14 cellular contexts compared by ENCODE assay signal in the genomic region with DNA sequence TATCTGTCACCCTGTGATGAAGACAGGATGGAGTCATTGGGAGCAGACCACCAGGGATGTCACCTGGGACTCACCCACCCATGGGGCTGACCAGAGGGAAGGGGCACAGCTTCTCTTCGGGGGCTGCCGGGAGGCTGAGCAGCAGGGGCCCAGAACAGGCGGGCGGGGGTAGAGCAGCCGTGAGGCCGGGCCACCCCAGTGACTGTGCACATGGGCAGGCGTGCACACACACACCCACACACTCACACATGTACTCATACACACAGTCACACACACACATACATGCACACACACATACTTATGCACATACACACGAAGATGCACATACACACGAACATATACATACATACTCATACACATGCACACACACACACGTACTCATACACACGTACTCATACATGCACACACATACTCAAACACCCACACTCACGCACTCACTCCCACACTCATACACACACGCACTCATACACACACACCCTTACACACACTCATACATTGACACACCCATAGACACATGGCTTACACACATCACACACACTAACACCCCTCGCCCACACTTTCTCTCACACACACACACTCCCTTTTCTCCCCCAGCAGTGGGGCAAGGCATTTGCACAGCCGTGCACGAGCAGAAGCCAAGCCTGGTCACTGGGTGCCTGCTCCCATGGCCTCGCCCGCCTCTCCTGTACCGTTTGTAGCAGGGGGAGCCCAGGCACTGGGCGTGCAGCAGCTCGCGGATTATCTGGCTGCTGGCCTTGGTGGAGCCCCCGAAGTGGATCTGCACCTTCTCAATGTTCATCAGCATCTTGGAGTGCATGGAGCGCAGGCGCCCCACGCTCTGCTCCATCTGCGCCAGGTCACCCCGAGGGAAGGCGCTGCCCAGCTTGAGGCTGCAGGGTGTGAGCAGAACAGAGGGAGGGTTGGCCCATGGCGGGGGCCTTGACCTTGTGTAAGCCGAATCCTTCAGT. TPM values are rescaled to one million over a fixed set of nuclear protein-coding genes. Genes with fewer than 3 reads are reported as not detected.
DNase-seq lines count a peak whose midpoint lies in the region; ATAC-seq, FAIRE-seq and TF ChIP-seq lines count a peak whose summit lies in the region.
"Had no signal": no experiment of that assay in that cellular context is flagged by ENCODE, and none has a peak within 500 bp of the region (broad histone marks: within the 10 kb centered on the region; RNA-seq: fewer than 3 reads in every experiment).

No MANE protein-coding gene starts in this region.

- H3K9me1 ChIP-seq in K562 (ENCODE audit: control insufficient read depth, insufficient read depth, low read length): no peaks in the 10 kb centered on the region

- H3K36me3 ChIP-seq in PC-3 (ENCODE audit: low read depth, low read length) (no peaks in the 10 kb centered on the region), K562 (ENCODE audit: control insufficient read depth, insufficient read depth, low read length) (no peaks in the 10 kb centered on the region)
- H3K36me3 ChIP-seq: prostate gland had no signal

- intact Hi-C loops in PC-3 (cut with micrococcal nuclease): loop anchor here (10.0 kb wide), 1 partner anchor 373 kb away; the partner anchor contains the start of gene MRPL38
- intact Hi-C loops in K562 (cut with micrococcal nuclease): loop anchor here (5.0 kb wide), 1 partner anchor 260 kb away; no protein-coding TSS in a partner anchor

- BruUV-seq in PC-3 (replicated peaks; lab: Mats Ljungman, UMichigan): no TSS peak
- BruUV-seq in K562 (replicated peaks; lab: Mats Ljungman, UMichigan): no TSS peak

- peak overlapping the region; percentile 3; the same call in 1 of the 2 replicates for H3K9ac ChIP-seq in PC-3 (ENCODE audit: low read length)
- H3K9ac ChIP-seq in K562 (ENCODE audit: insufficient read depth in 1 of 2, low read depth in 2 of 2, low read length in 2 of 2): peak overlapping the region in 1 of 2 experiments; percentile 83; a peak in 2 of 4 replicates

- H3K27me3 ChIP-seq in PC-3 (ENCODE audit: low read length) (no peaks in the 10 kb centered on the region), K562 (ENCODE audit: control insufficient read depth in 2 of 2, insufficient read depth in 2 of 2, low read length in 2 of 2) (no peaks in the 10 kb centered on the region)

- no peaks in the 10 kb centered on the region for H3K9me3 ChIP-seq in PC-3 (ENCODE audit: low read length)
- H3K9me3 ChIP-seq in K562 (replicated peaks; ENCODE audit: control insufficient read depth, insufficient read depth, low read depth, low read length): no peaks in the 10 kb centered on the region
- H3K9me3 ChIP-seq: prostate gland had no signal

- peak; percentile 29 for DNase-seq in activated naive CD4-positive, alpha-beta T cell treated with anti-CD3 and anti-CD28 coated beads, Interleukin-2, amount 10 ng/mL, durations not matched to agents 7 days and 5 days
- no peak for DNase-seq in activated naive CD4-positive, alpha-beta T cell treated with Interleukin-2 at 50 U/mL for 16 hours
- DNase-seq in PC-3 (no peak), K562 (ENCODE audit: extremely low read depth in 1 of 4, low spot score in 3 of 4) (no peak)
- peak in 1 of 2 donors; percentile 52 for DNase-seq in stimulated activated effector memory CD8-positive, alpha-beta T cell treated with anti-CD3 and anti-CD28 coated beads, Interleukin-12 subunit alpha, Interleukin-12 subunit beta, amount 100 ng/mL, for 72 hours (ENCODE audit: low spot score in 2 of 2)
- no peak for DNase-seq in effector memory CD8-positive, alpha-beta T cell
- DNase-seq: DMS53, kidney glomerular epithelial cell, NCI-H1092 treated with DMSO at 0.1 percent for 48 hours had no signal

- no peak for TF ChIP-seq RAD21 in K562 (CRISPR knock-in tag; conservative IDR thresholded peaks at IDR 0.05 in 1 of 2, IDR thresholded peaks at IDR 0.05 in 1 of 2)

- no peaks in the 10 kb centered on the region for H3K9me2 ChIP-seq in PC-3 (replicated peaks; ENCODE audit: low read length)

- H3K9me3 Mint-ChIP-seq in activated naive CD4-positive, alpha-beta T cell treated with anti-CD3 and anti-CD28 coated beads, Interleukin-2, amount 10 ng/mL, durations not matched to agents 7 days and 5 days: no peaks in the 10 kb centered on the region
- no peaks in the 10 kb centered on the region for H3K9me3 Mint-ChIP-seq in stimulated activated effector memory CD8-positive, alpha-beta T cell treated with anti-CD3 and anti-CD28 coated beads, Interleukin-12 subunit alpha, Interleukin-12 subunit beta, amount 100 ng/mL, for 72 hours
- no peaks in the 10 kb centered on the region for H3K9me3 Mint-ChIP-seq in effector memory CD8-positive, alpha-beta T cell

- H4K20me1 ChIP-seq in PC-3 (ENCODE audit: low read length) (no peaks in the 10 kb centered on the region), K562 (replicated peaks; ENCODE audit: control insufficient read depth, insufficient read depth, low read length) (no peaks in the 10 kb centered on the region)

- peaks cover 13% of the 10 kb centered on the region for H3K4me1 ChIP-seq in PC-3 (ENCODE audit: insufficient read depth, low read length)
- peaks cover 12 to 89% of the 10 kb centered on the region in 2 experiments; a peak in 4 of 5 replicates for H3K4me1 ChIP-seq in K562 (replicated peaks in 1 of 2; ENCODE audit: control insufficient read depth in 2 of 2, insufficient read depth in 2 of 2, low read length in 2 of 2)

- no peaks in the 10 kb centered on the region for H3K36me3 Mint-ChIP-seq in activated naive CD4-positive, alpha-beta T cell treated with anti-CD3 and anti-CD28 coated beads, Interleukin-2, amount 10 ng/mL, durations not matched to agents 7 days and 5 days
- H3K36me3 Mint-ChIP-seq in stimulated activated effector memory CD8-positive, alpha-beta T cell treated with anti-CD3 and anti-CD28 coated beads, Interleukin-12 subunit alpha, Interleukin-12 subunit beta, amount 100 ng/mL, for 72 hours: peaks cover 38% of the 10 kb centered on the region
- H3K36me3 Mint-ChIP-seq in effector memory CD8-positive, alpha-beta T cell (ENCODE audit: insufficient read depth): peaks cover 27% of the 10 kb centered on the region

- TF ChIP-seq CTCF in PC-3 (conservative IDR thresholded peaks at IDR 0.05; ENCODE audit: low read depth, low read length): no peak
- TF ChIP-seq CTCF in K562 (IDR thresholded peaks at IDR 0.05 in 2 of 3, conservative IDR thresholded peaks at IDR 0.05 in 1 of 3; ENCODE audit: insufficient read depth in 2 of 3, low read depth in 1 of 3, low read length in 3 of 3): no peak

- H3K27me3 Mint-ChIP-seq in activated naive CD4-positive, alpha-beta T cell treated with anti-CD3 and anti-CD28 coated beads, Interleukin-2, amount 10 ng/mL, durations not matched to agents 7 days and 5 days: peaks cover 1% of the 10 kb centered on the region
- no peaks in the 10 kb centered on the region for H3K27me3 Mint-ChIP-seq in effector memory CD8-positive, alpha-beta T cell

- no peaks in the 10 kb centered on the region for H3K79me2 ChIP-seq in PC-3 (ENCODE audit: low read length)
- H3K79me2 ChIP-seq in K562 (ENCODE audit: control insufficient read depth, insufficient read depth, low read length): no peaks in the 10 kb centered on the region

- H3K4me3 Mint-ChIP-seq in activated naive CD4-positive, alpha-beta T cell treated with anti-CD3 and anti-CD28 coated beads, Interleukin-2, amount 10 ng/mL, durations not matched to agents 7 days and 5 days: no peak overlapping the region
- no peak overlapping the region for H3K4me3 Mint-ChIP-seq in stimulated activated effector memory CD8-positive, alpha-beta T cell treated with anti-CD3 and anti-CD28 coated beads, Interleukin-12 subunit alpha, Interleukin-12 subunit beta, amount 100 ng/mL, for 72 hours
- H3K4me3 Mint-ChIP-seq in effector memory CD8-positive, alpha-beta T cell: no peak overlapping the region

- in situ Hi-C loops in K562 (cut with MboI): no loop called here

- H3K4me3 ChIP-seq in PC-3 (ENCODE audit: low read length) (no peak overlapping the region), K562 (no peak overlapping the region)
- H3K4me3 ChIP-seq: prostate gland had no signal

- peak overlapping the region; percentile 40; the same call in 1 of the 2 replicates for H2AFZ ChIP-seq in PC-3 (ENCODE audit: low read length)
- no peak overlapping the region for H2AFZ ChIP-seq in K562 (ENCODE audit: low read depth, low read length)

- ATAC-seq in PC-3: no peak
- no peak for ATAC-seq in K562
- ATAC-seq in stimulated activated effector memory CD8-positive, alpha-beta T cell treated with anti-CD3 and anti-CD28 coated beads, Interleukin-12 subunit alpha, Interleukin-12 subunit beta, amount 100 ng/mL, for 72 hours: no peak
- no peak for ATAC-seq in HG02763 (IDR thresholded peaks at IDR 0.05; ENCODE audit: unreplicated experiment)
- ATAC-seq in GM19397 (IDR thresholded peaks at IDR 0.05; ENCODE audit: unreplicated experiment): no peak
- ATAC-seq in effector memory CD8-positive, alpha-beta T cell (replicated peaks): no peak
- ATAC-seq: activated CD4-positive, CD25-positive, alpha-beta regulatory T cell treated with anti-CD3 and anti-CD28 coated beads, Interleukin-2, amount 50 U/mL, for 24 hours had no signal

- 89% methylated on average over 23 of the region's 31 CpGs for WGBS in K562 (ENCODE audit: insufficient coverage, low coverage, missing lambda C conversion rate)

- POLR2A ChIA-PET in PC-3 (lab: Charles Lee; ENCODE audit: unreplicated experiment): no interaction called here
- POLR2A ChIA-PET in K562 (lab: Yijun Ruan, JAX): interaction anchor here (0.5 to 7.3 kb wide), 6 partner anchors 6 to 159 kb away, joined by 3 to 91 read pairs (median 4); no protein-coding TSS in a partner anchor

- peak; percentile 35 for FAIRE-seq in K562 (lab: Jason Lieb, UNC)

- TF ChIP-seq EP300 in K562 (IDR thresholded peaks at IDR 0.05; ENCODE audit: low read length): no peak

- peak overlapping the region; percentile 61 for H3K27ac ChIP-seq in PC-3 (ENCODE audit: low read length)
- peak overlapping the region; percentile 56; the same call in 2 of the 3 replicates for H3K27ac ChIP-seq in K562 (ENCODE audit: extremely low read depth, low read depth, low read length)
- H3K27ac ChIP-seq: epithelial cell of prostate, prostate gland had no signal

- CTCF ChIA-PET in activated naive CD4-positive, alpha-beta T cell treated with anti-CD3 and anti-CD28 coated beads, Interleukin-2, amount 10 ng/mL, durations not matched to agents 7 days and 5 days (lab: Charles Lee): interaction anchor here (1.1 to 7.6 kb wide), 10 partner anchors 11 to 264 kb away, joined by 3 to 215 read pairs (median 10); partner anchors contain the start of gene EXOC7
- CTCF ChIA-PET in PC-3 (lab: Charles Lee): no interaction called here
- CTCF ChIA-PET in K562 (lab: Yijun Ruan, JAX; ENCODE audit: low intra/inter-chr PET ratio): interaction anchor here (4.5 kb wide), 1 partner anchor 155 kb away, joined by 89 read pairs; no protein-coding TSS in a partner anchor

- no peak overlapping the region for H3K27ac Mint-ChIP-seq in activated naive CD4-positive, alpha-beta T cell treated with anti-CD3 and anti-CD28 coated beads, Interleukin-2, amount 10 ng/mL, durations not matched to agents 7 days and 5 days
- H3K27ac Mint-ChIP-seq in stimulated activated effector memory CD8-positive, alpha-beta T cell treated with anti-CD3 and anti-CD28 coated beads, Interleukin-12 subunit alpha, Interleukin-12 subunit beta, amount 100 ng/mL, for 72 hours: peak overlapping the region; percentile 14
- H3K27ac Mint-ChIP-seq in effector memory CD8-positive, alpha-beta T cell: peak overlapping the region in 1 of 2 donors; percentile 69

- H3K4me2 ChIP-seq in PC-3 (ENCODE audit: low read length) (peak overlapping the region; percentile 2; the same call in 1 of the 2 replicates), K562 (ENCODE audit: insufficient read depth, low read length) (no peak overlapping the region)

- H3K4me1 Mint-ChIP-seq in activated naive CD4-positive, alpha-beta T cell treated with anti-CD3 and anti-CD28 coated beads, Interleukin-2, amount 10 ng/mL, durations not matched to agents 7 days and 5 days: peaks cover 32% of the 10 kb centered on the region
- H3K4me1 Mint-ChIP-seq in stimulated activated effector memory CD8-positive, alpha-beta T cell treated with anti-CD3 and anti-CD28 coated beads, Interleukin-12 subunit alpha, Interleukin-12 subunit beta, amount 100 ng/mL, for 72 hours: peaks cover 47% of the 10 kb centered on the region
- H3K4me1 Mint-ChIP-seq in effector memory CD8-positive, alpha-beta T cell (ENCODE audit: low read depth in 2 of 2): peaks cover 0 to 16% of the 10 kb centered on the region in 2 donors

- TF ChIP-seq POLR2A in K562 (conservative IDR thresholded peaks at IDR 0.05): no peak

- H3F3A ChIP-seq in PC-3 (ENCODE audit: low read length, unreplicated experiment): no peaks in the 10 kb centered on the region

RNA-seq across cellular contexts. Expression of gene UBALD2, which starts 12.4 kb away (rescaled TPM):
- 59.5 and 63.5 TPM in 2 replicates for total RNA-seq in PC-3 (2014; rRNA removed)
- 10.6 and 25.5 TPM in 2 replicates for total RNA-seq in K562 (2011; cell fraction: chromatin; rRNA removed; ENCODE audit: low replicate concordance)
- 27.3 and 33.0 TPM in 2 replicates for total RNA-seq in K562 (2011; cell fraction: nucleolus; rRNA removed)
- total RNA-seq in K562 (2011; cell fraction: nucleoplasm; rRNA removed): 22.7 and 24.3 TPM in 2 replicates
- total RNA-seq in K562 (2014; rRNA removed): 43.1 and 52.7 TPM in 2 replicates
- 5.8 and 7.6 TPM in 2 replicates for total RNA-seq in K562 (2014; rRNA removed; fragmentation: Illumina TruSeq; extraction: Trizol)
- 21.9 and 25.3 TPM in 2 replicates for total RNA-seq in K562 (2015; rRNA removed; fragmentation: Illumina TruSeq; extraction: Trizol)
- 85.3 and 94.1 TPM in 2 replicates for total RNA-seq in K562 (2021)
- 46.6 and 79.6 TPM in 2 replicates for polyA plus RNA-seq in K562 (2011; rRNA removed)
- 34.5 and 74.0 TPM in 2 replicates for polyA plus RNA-seq in K562 (2011; cell fraction: cytosol; rRNA removed)
- polyA plus RNA-seq in K562 (2011; cell fraction: nucleus; rRNA removed): 55.6 and 56.6 TPM in 2 replicates
- 62.8 and 75.4 TPM in 2 replicates for polyA plus RNA-seq in K562 (2012)
- 17.4 and 39.3 TPM in 2 replicates for polyA plus RNA-seq in K562 (2014; fragmentation: Illumina TruSeq; extraction: Trizol)
- polyA plus RNA-seq in K562 (2014; fragmentation: Nextera tagmentation; extraction: Ambion mirVana): 1 to 10 TPM; 2.3 to 3.9 TPM
- 40.6 and 46.5 TPM in 2 replicates for polyA plus RNA-seq in K562 (2014; rRNA removed)
- polyA minus RNA-seq in K562 (2011; rRNA and poly(A)+ RNA removed): 8.0 and 8.5 TPM in 2 replicates
- 32.8 and 59.0 TPM in 2 replicates for polyA minus RNA-seq in K562 (2011; cell fraction: cytosol; rRNA and poly(A)+ RNA removed)
- 8.1 and 9.6 TPM in 2 replicates for polyA minus RNA-seq in K562 (2011; cell fraction: nucleus; rRNA and poly(A)+ RNA removed)

RNA-seq across cellular contexts. Expression of gene QRICH2, which starts 30.5 kb away (rescaled TPM):
- total RNA-seq in PC-3 (2014; rRNA removed) (2.2 and 5.7 TPM in 2 replicates), K562 (2014; rRNA removed) (1.3 and 1.5 TPM in 2 replicates), K562 (2014; rRNA removed; fragmentation: Illumina TruSeq; extraction: Trizol) (0.89 and 1.1 TPM in 2 replicates), K562 (2015; rRNA removed; fragmentation: Illumina TruSeq; extraction: Trizol) (1.6 and 2.0 TPM in 2 replicates), K562 (2021) (1.4 and 2.0 TPM in 2 replicates)
- 4.4 and 9.4 TPM in 2 replicates for total RNA-seq in K562 (2011; cell fraction: chromatin; rRNA removed; ENCODE audit: low replicate concordance)
- total RNA-seq in K562 (2011; cell fraction: nucleolus; rRNA removed): 3.3 and 4.1 TPM in 2 replicates
- total RNA-seq in K562 (2011; cell fraction: nucleoplasm; rRNA removed): 2.4 TPM in 2 replicates
- polyA plus RNA-seq in K562 (2011; rRNA removed) (0.46 and 1.3 TPM in 2 replicates), K562 (2014; fragmentation: Illumina TruSeq; extraction: Trizol) (0.40 and 0.61 TPM in 2 replicates), K562 (2014; fragmentation: Nextera tagmentation; extraction: Ambion mirVana) (under 1 TPM; 0.03 to 0.07 TPM), K562 (2014; rRNA removed) (0.81 and 1.2 TPM in 2 replicates)
- 0.82 and 1.0 TPM in 2 replicates for polyA plus RNA-seq in K562 (2011; cell fraction: cytosol; rRNA removed)
- polyA plus RNA-seq in K562 (2011; cell fraction: nucleus; rRNA removed): 3.4 and 4.1 TPM in 2 replicates
- 1.5 and 13.0 TPM in 2 replicates for polyA plus RNA-seq in K562 (2012)
- 6.7 and 10.1 TPM in 2 replicates for polyA minus RNA-seq in K562 (2011; rRNA and poly(A)+ RNA removed)
- polyA minus RNA-seq in K562 (2011; cell fraction: cytosol; rRNA and poly(A)+ RNA removed): 1.8 and 2.2 TPM in 2 replicates
- 1.1 and 2.2 TPM in 2 replicates for polyA minus RNA-seq in K562 (2011; cell fraction: nucleus; rRNA and poly(A)+ RNA removed)

RNA-seq across cellular contexts. Expression of gene RNF157, which starts 37.3 kb away (rescaled TPM):
- total RNA-seq in PC-3 (2014; rRNA removed) (7.3 and 7.4 TPM in 2 replicates), K562 (2014; rRNA removed) (12.7 and 21.6 TPM in 2 replicates), K562 (2014; rRNA removed; fragmentation: Illumina TruSeq; extraction: Trizol) (16.3 and 17.9 TPM in 2 replicates), K562 (2015; rRNA removed; fragmentation: Illumina TruSeq; extraction: Trizol) (28.2 and 28.7 TPM in 2 replicates), K562 (2021) (28.6 and 29.0 TPM in 2 replicates)
- 105 and 114 TPM in 2 replicates for total RNA-seq in K562 (2011; cell fraction: chromatin; rRNA removed; ENCODE audit: low replicate concordance)
- 43.7 and 60.5 TPM in 2 replicates for total RNA-seq in K562 (2011; cell fraction: nucleolus; rRNA removed)
- 85.8 and 127 TPM in 2 replicates for total RNA-seq in K562 (2011; cell fraction: nucleoplasm; rRNA removed)
- polyA plus RNA-seq in K562 (2011; rRNA removed) (30.5 and 37.8 TPM in 2 replicates), K562 (2014; fragmentation: Illumina TruSeq; extraction: Trizol) (29.0 and 31.7 TPM in 2 replicates), K562 (2014; fragmentation: Nextera tagmentation; extraction: Ambion mirVana) (10 to 100 TPM in 1 of 2 experiments, 1 to 10 TPM in 1; 8.1 to 12.7 TPM), K562 (2014; rRNA removed) (20.8 and 26.3 TPM in 2 replicates)
- 29.5 and 33.1 TPM in 2 replicates for polyA plus RNA-seq in K562 (2011; cell fraction: cytosol; rRNA removed)
- 28.4 and 36.3 TPM in 2 replicates for polyA plus RNA-seq in K562 (2011; cell fraction: nucleus; rRNA removed)
- polyA plus RNA-seq in K562 (2012): 21.3 and 53.9 TPM in 2 replicates
- polyA minus RNA-seq in K562 (2011; rRNA and poly(A)+ RNA removed): 40.3 and 41.8 TPM in 2 replicates
- polyA minus RNA-seq in K562 (2011; cell fraction: cytosol; rRNA and poly(A)+ RNA removed): 30.4 and 40.2 TPM in 2 replicates
- polyA minus RNA-seq in K562 (2011; cell fraction: nucleus; rRNA and poly(A)+ RNA removed): 13.2 and 28.3 TPM in 2 replicates
